In genomic region chr10:119786117-119786769, GRCh38 we compare ENCODE assay signal across 15 cellular contexts.
DNase-seq lines count a peak whose midpoint lies in the region; ATAC-seq, FAIRE-seq and TF ChIP-seq lines count a peak whose summit lies in the region.
"Had no signal": no experiment of that assay in that cellular context is flagged by ENCODE, and none has a peak within 500 bp of the region (broad histone marks: within the 10 kb centered on the region; RNA-seq: fewer than 3 reads in every experiment).

No MANE protein-coding gene starts in this region.

- TF ChIP-seq CTCF in mucosa of descending colon (IDR thresholded peaks at IDR 0.05), result no peak
- no peak for TF ChIP-seq CTCF in tibial nerve (IDR thresholded peaks at IDR 0.05)

- no peak for FAIRE-seq in frontal cortex (lab: Jason Lieb, UNC)
- FAIRE-seq: GM19239, islet of Langerhans, small intestine had no signal

- DNase-seq in GDM1 (lab: John Stamatoyannopoulos, UW), result peak; percentile 68
- peak; percentile 38 for DNase-seq in NCI-H226
- peak; percentile 40 for DNase-seq in dedifferentiated amniotic fluid mesenchymal stem cell (ENCODE audit: extremely low spot score)
- DNase-seq in mucosa of descending colon, result peak in 1 of 3 donors; percentile 13
- no peak for DNase-seq in frontal cortex (ENCODE audit: low spot score in 2 of 2)
- DNase-seq in NCI-H345 treated with DMSO at 0.1 percent for 48 hours (lab: John Stamatoyannopoulos, UW; ENCODE audit: unreplicated experiment), result no peak
- DNase-seq in tibial nerve (ENCODE audit: low spot score in 2 of 2), result no peak
- DNase-seq: activated CD4-positive, alpha-beta T cell treated with anti-CD3 and anti-CD28 coated beads, Interleukin-2, amount 50 U/mL, for 48 hours; central memory CD4-positive, alpha-beta T cell; EL; NCI-H2227 treated with DMSO at 0.1 percent for 48 hours; small intestine had no signal

- peak; percentile 25 for ATAC-seq in mucosa of descending colon
- no peak for ATAC-seq in HG03196 (IDR thresholded peaks at IDR 0.05; ENCODE audit: unreplicated experiment)

- H3K9me3 ChIP-seq in mucosa of descending colon, result no peaks in the 10 kb centered on the region
- H3K9me3 ChIP-seq in tibial nerve, result no peaks in the 10 kb centered on the region

- H3K4me1 ChIP-seq in mucosa of descending colon (ENCODE audit: low read depth) (no peaks in the 10 kb centered on the region), tibial nerve (peaks cover 0 to 30% (median 7%) of the 10 kb centered on the region in 4 donors)

- H3K4me3 ChIP-seq in mucosa of descending colon (no peak overlapping the region), tibial nerve (no peak overlapping the region)

- no peak for TF ChIP-seq EP300 in tibial nerve (IDR thresholded peaks at IDR 0.05)

- H3K36me3 ChIP-seq in mucosa of descending colon (ENCODE audit: low read depth) (no peaks in the 10 kb centered on the region), tibial nerve (no peaks in the 10 kb centered on the region)

- intact Hi-C loops in mucosa of descending colon (cut with DNase I, micrococcal nuclease), result no loop called here

- 75 to 86% methylated on average over 5 of the region's 5 CpGs for WGBS in tibial nerve, 2 donors

- no peaks in the 10 kb centered on the region for H3K27me3 ChIP-seq in tibial nerve

- no peak overlapping the region for H3K27ac ChIP-seq in tibial nerve

- TF ChIP-seq POLR2A in tibial nerve (IDR thresholded peaks at IDR 0.05), result no peak

Comparison
In these comparisons a context has a peak if more than half of its experiments do, and no peak if none do; other contexts are left out.
1. DNase-seq: peak in GDM1 (single experiment), NCI-H226 (single experiment) and dedifferentiated amniotic fluid mesenchymal stem cell (single experiment); none in frontal cortex (0 of 2), NCI-H345 treated with DMSO at 0.1 percent for 48 hours (single experiment) and tibial nerve (0 of 2).